Comparison of ENCODE assay signal across 1 cellular context in the genomic region with DNA sequence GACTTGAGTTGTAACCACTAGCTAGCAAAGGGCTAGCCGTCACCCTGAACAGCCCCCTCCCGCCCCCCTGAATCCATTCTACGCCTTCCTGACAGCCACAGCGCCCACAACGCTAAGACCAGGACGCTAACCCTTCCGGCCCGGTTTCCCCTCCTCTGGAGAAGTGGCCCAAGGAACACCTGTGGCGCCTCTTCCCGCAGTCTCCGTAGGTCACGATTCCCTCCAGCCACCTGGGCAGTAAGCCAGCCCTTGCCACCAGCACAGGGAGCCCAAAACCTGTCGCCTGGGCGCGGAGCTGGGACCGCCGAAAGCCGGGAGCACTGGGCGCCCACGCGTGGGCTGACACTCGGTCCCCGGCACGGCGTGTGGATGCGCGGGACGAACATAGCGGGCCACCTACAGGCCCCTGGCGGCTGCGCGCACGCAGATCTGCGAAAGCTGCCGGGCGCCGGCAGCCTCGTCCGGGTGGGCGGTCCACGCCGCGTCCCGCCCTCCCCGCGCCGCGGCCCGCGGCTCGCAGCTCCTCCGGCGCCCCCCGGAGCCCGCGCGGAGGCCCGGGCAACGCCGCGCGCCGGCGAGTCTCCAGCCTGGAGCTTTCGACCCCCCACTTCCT.
TF ChIP-seq lines count a peak whose summit lies in the region.

No MANE protein-coding gene starts in this region.

TF ChIP-seq in K562, 482 proteins besides CTCF, POLR2A, EP300 and RAD21 (continued from another document):
- TF ChIP-seq, protein P1, sequence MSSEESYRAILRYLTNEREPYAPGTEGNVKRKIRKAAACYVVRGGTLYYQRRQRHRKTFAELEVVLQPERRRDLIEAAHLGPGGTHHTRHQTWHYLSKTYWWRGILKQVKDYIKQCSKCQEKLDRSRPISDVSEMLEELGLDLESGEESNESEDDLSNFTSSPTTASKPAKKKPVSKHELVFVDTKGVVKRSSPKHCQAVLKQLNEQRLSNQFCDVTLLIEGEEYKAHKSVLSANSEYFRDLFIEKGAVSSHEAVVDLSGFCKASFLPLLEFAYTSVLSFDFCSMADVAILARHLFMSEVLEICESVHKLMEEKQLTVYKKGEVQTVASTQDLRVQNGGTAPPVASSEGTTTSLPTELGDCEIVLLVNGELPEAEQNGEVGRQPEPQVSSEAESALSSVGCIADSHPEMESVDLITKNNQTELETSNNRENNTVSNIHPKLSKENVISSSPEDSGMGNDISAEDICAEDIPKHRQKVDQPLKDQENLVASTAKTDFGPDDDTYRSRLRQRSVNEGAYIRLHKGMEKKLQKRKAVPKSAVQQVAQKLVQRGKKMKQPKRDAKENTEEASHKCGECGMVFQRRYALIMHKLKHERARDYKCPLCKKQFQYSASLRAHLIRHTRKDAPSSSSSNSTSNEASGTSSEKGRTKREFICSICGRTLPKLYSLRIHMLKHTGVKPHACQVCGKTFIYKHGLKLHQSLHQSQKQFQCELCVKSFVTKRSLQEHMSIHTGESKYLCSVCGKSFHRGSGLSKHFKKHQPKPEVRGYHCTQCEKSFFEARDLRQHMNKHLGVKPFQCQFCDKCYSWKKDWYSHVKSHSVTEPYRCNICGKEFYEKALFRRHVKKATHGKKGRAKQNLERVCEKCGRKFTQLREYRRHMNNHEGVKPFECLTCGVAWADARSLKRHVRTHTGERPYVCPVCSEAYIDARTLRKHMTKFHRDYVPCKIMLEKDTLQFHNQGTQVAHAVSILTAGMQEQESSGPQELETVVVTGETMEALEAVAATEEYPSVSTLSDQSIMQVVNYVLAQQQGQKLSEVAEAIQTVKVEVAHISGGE (CRISPR knock-in tag; IDR thresholded peaks at IDR 0.05) = no peak
- no peak for TF ChIP-seq ZBTB7A (IDR thresholded peaks at IDR 0.05; ENCODE audit: borderline replicate concordance, control insufficient read depth, low read depth, low read length)
- TF ChIP-seq ZNF764 (CRISPR knock-in tag; IDR thresholded peaks at IDR 0.05; ENCODE audit: low read depth) = no peak
- TF ChIP-seq, protein P2, sequence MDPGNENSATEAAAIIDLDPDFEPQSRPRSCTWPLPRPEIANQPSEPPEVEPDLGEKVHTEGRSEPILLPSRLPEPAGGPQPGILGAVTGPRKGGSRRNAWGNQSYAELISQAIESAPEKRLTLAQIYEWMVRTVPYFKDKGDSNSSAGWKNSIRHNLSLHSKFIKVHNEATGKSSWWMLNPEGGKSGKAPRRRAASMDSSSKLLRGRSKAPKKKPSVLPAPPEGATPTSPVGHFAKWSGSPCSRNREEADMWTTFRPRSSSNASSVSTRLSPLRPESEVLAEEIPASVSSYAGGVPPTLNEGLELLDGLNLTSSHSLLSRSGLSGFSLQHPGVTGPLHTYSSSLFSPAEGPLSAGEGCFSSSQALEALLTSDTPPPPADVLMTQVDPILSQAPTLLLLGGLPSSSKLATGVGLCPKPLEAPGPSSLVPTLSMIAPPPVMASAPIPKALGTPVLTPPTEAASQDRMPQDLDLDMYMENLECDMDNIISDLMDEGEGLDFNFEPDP (CRISPR knock-in tag; IDR thresholded peaks at IDR 0.05) = no peak
- TF ChIP-seq LCOR (CRISPR knock-in tag; IDR thresholded peaks at IDR 0.05) = no peak
- no peak for TF ChIP-seq KLF6 (CRISPR knock-in tag; IDR thresholded peaks at IDR 0.05; ENCODE audit: borderline replicate concordance)
- no peak for TF ChIP-seq ADNP (tag; IDR thresholded peaks at IDR 0.05)
- TF ChIP-seq, protein P3, sequence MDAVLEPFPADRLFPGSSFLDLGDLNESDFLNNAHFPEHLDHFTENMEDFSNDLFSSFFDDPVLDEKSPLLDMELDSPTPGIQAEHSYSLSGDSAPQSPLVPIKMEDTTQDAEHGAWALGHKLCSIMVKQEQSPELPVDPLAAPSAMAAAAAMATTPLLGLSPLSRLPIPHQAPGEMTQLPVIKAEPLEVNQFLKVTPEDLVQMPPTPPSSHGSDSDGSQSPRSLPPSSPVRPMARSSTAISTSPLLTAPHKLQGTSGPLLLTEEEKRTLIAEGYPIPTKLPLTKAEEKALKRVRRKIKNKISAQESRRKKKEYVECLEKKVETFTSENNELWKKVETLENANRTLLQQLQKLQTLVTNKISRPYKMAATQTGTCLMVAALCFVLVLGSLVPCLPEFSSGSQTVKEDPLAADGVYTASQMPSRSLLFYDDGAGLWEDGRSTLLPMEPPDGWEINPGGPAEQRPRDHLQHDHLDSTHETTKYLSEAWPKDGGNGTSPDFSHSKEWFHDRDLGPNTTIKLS (IDR thresholded peaks at IDR 0.05; ENCODE audit: borderline replicate concordance, low read depth) = no peak
- TF ChIP-seq ZNF436 (CRISPR knock-in tag; IDR thresholded peaks at IDR 0.05) = no peak
- no peak for TF ChIP-seq GABPB2 (CRISPR knock-in tag; conservative IDR thresholded peaks at IDR 0.05)
- no peak for TF ChIP-seq MCM3 (IDR thresholded peaks at IDR 0.05)
- TF ChIP-seq, protein P4, sequence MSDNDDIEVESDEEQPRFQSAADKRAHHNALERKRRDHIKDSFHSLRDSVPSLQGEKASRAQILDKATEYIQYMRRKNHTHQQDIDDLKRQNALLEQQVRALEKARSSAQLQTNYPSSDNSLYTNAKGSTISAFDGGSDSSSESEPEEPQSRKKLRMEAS (CRISPR knock-in tag; IDR thresholded peaks at IDR 0.05) = peak; percentile 33; the same call in 1 of the 2 replicates
- TF ChIP-seq EHMT2 (IDR thresholded peaks at IDR 0.05) = no peak
- no peak for TF ChIP-seq SMARCB1 (IDR thresholded peaks at IDR 0.05; ENCODE audit: insufficient read length, low read depth)
- TF ChIP-seq HNRNPH1 (optimal IDR thresholded peaks at IDR 0.05; ENCODE audit: low read depth, low read length) = no peak
- no peak for TF ChIP-seq U2AF1 (optimal IDR thresholded peaks at IDR 0.05; ENCODE audit: low read depth, low read length)
- TF ChIP-seq RBFOX2 (IDR thresholded peaks at IDR 0.05; ENCODE audit: low read depth, low read length) = no peak
- no peak for TF ChIP-seq ZNF384 (IDR thresholded peaks at IDR 0.05; ENCODE audit: low read depth, low read length)
- no peak for TF ChIP-seq SREBF2 (CRISPR knock-in tag; IDR thresholded peaks at IDR 0.05)
- no peak for TF ChIP-seq MXI1 (IDR thresholded peaks at IDR 0.05; ENCODE audit: low read depth, low read length)
- no peak for TF ChIP-seq ZNF124 (CRISPR knock-in tag; IDR thresholded peaks at IDR 0.05)
- TF ChIP-seq, protein P5, sequence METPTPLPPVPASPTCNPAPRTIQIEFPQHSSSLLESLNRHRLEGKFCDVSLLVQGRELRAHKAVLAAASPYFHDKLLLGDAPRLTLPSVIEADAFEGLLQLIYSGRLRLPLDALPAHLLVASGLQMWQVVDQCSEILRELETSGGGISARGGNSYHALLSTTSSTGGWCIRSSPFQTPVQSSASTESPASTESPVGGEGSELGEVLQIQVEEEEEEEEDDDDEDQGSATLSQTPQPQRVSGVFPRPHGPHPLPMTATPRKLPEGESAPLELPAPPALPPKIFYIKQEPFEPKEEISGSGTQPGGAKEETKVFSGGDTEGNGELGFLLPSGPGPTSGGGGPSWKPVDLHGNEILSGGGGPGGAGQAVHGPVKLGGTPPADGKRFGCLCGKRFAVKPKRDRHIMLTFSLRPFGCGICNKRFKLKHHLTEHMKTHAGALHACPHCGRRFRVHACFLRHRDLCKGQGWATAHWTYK (CRISPR knock-in tag; IDR thresholded peaks at IDR 0.05) = no peak
- no peak for TF ChIP-seq ZBED1 (IDR thresholded peaks at IDR 0.05)
- TF ChIP-seq NRF1 (conservative IDR thresholded peaks at IDR 0.05 in 1 of 2, IDR thresholded peaks at IDR 0.05 in 1 of 2) = peak; percentile 72 to 75
- no peak for TF ChIP-seq HDAC6 (IDR thresholded peaks at IDR 0.05; ENCODE audit: low read depth, low read length)
- TF ChIP-seq TRIM28 (IDR thresholded peaks at IDR 0.05) = no peak
- TF ChIP-seq CHD2 (IDR thresholded peaks at IDR 0.05; ENCODE audit: low read depth, low read length) = no peak
- TF ChIP-seq ZNF224 (CRISPR knock-in tag; IDR thresholded peaks at IDR 0.05) = no peak
- TF ChIP-seq, protein P6, sequence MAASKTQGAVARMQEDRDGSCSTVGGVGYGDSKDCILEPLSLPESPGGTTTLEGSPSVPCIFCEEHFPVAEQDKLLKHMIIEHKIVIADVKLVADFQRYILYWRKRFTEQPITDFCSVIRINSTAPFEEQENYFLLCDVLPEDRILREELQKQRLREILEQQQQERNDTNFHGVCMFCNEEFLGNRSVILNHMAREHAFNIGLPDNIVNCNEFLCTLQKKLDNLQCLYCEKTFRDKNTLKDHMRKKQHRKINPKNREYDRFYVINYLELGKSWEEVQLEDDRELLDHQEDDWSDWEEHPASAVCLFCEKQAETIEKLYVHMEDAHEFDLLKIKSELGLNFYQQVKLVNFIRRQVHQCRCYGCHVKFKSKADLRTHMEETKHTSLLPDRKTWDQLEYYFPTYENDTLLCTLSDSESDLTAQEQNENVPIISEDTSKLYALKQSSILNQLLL (CRISPR knock-in tag; IDR thresholded peaks at IDR 0.05; ENCODE audit: borderline replicate concordance) = no peak
- TF ChIP-seq ZNF780A (CRISPR knock-in tag; IDR thresholded peaks at IDR 0.05) = no peak
- no peak for TF ChIP-seq ZKSCAN8 (CRISPR knock-in tag; IDR thresholded peaks at IDR 0.05)
- no peak for TF ChIP-seq HDGF (IDR thresholded peaks at IDR 0.05)
- no peak for TF ChIP-seq KDM1A (IDR thresholded peaks at IDR 0.05)
